In the genomic region with DNA sequence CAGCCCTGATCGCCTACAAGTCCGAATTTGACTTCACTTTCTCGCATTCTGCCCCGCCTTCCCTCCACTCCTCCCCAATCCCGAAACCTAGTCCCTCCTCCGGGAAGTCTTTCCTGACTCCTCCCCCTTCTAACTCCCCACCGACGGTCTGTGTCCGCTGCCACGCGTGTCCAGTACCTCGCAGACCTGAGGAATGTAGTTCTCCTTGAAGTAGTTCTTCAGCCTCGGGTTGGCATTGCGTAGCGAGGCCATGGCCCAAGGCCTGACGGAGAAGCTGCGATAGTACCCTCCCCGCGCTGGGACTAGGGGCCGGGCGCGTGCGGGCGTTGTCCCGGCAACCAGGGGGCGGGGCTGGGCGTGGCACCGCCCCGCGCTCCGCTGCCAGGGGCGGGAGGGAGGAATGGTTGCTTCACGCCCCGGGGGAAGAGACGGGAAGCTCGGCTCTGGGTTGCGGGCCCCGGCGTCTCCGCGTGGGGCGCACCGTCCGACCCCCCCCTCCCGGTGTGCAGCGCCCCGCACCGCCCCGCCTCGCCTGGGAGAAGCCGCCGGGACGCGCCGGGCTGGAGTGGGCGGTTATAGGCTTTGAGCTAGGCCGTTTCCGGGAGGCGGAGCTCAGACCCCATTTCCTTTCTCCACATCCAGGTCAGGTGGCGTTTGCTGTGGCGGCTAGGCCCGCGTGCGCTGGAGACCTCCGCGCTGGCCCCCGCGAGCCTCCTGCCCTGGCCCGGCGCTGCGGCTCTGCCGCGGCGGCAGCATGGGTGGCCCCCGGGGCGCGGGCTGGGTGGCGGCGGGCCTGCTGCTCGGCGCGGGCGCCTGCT, we compare ENCODE assay signal across 1 cellular context.
TF ChIP-seq lines count a peak whose summit lies in the region.

A gene (plus strand): TSS at position 622 of the 818 bp plus-strand sequence. CDS start 133 bp downstream, at position 755.
A gene (minus strand): TSS at position 278 of the 818 bp plus-strand sequence.

TF ChIP-seq in K562, 482 proteins besides CTCF, POLR2A, EP300 and RAD21 (continued from another document and continues in another):
- TF ChIP-seq, protein P1, sequence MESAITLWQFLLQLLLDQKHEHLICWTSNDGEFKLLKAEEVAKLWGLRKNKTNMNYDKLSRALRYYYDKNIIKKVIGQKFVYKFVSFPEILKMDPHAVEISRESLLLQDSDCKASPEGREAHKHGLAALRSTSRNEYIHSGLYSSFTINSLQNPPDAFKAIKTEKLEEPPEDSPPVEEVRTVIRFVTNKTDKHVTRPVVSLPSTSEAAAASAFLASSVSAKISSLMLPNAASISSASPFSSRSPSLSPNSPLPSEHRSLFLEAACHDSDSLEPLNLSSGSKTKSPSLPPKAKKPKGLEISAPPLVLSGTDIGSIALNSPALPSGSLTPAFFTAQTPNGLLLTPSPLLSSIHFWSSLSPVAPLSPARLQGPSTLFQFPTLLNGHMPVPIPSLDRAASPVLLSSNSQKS (CRISPR knock-in tag; IDR thresholded peaks at IDR 0.05) = no peak
- TF ChIP-seq, protein P2, sequence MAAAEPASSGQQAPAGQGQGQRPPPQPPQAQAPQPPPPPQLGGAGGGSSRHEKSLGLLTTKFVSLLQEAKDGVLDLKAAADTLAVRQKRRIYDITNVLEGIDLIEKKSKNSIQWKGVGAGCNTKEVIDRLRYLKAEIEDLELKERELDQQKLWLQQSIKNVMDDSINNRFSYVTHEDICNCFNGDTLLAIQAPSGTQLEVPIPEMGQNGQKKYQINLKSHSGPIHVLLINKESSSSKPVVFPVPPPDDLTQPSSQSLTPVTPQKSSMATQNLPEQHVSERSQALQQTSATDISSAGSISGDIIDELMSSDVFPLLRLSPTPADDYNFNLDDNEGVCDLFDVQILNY (CRISPR knock-in tag; IDR thresholded peaks at IDR 0.05) = peak; percentile 80; the same call in 1 of the 2 replicates
- TF ChIP-seq TCFL5 (CRISPR knock-in tag; conservative IDR thresholded peaks at IDR 0.05) = no peak
- TF ChIP-seq HDAC6 (IDR thresholded peaks at IDR 0.05; ENCODE audit: low read depth, low read length) = no peak
- TF ChIP-seq NFIC (IDR thresholded peaks at IDR 0.05) = peak; percentile 39
- TF ChIP-seq, protein P3, sequence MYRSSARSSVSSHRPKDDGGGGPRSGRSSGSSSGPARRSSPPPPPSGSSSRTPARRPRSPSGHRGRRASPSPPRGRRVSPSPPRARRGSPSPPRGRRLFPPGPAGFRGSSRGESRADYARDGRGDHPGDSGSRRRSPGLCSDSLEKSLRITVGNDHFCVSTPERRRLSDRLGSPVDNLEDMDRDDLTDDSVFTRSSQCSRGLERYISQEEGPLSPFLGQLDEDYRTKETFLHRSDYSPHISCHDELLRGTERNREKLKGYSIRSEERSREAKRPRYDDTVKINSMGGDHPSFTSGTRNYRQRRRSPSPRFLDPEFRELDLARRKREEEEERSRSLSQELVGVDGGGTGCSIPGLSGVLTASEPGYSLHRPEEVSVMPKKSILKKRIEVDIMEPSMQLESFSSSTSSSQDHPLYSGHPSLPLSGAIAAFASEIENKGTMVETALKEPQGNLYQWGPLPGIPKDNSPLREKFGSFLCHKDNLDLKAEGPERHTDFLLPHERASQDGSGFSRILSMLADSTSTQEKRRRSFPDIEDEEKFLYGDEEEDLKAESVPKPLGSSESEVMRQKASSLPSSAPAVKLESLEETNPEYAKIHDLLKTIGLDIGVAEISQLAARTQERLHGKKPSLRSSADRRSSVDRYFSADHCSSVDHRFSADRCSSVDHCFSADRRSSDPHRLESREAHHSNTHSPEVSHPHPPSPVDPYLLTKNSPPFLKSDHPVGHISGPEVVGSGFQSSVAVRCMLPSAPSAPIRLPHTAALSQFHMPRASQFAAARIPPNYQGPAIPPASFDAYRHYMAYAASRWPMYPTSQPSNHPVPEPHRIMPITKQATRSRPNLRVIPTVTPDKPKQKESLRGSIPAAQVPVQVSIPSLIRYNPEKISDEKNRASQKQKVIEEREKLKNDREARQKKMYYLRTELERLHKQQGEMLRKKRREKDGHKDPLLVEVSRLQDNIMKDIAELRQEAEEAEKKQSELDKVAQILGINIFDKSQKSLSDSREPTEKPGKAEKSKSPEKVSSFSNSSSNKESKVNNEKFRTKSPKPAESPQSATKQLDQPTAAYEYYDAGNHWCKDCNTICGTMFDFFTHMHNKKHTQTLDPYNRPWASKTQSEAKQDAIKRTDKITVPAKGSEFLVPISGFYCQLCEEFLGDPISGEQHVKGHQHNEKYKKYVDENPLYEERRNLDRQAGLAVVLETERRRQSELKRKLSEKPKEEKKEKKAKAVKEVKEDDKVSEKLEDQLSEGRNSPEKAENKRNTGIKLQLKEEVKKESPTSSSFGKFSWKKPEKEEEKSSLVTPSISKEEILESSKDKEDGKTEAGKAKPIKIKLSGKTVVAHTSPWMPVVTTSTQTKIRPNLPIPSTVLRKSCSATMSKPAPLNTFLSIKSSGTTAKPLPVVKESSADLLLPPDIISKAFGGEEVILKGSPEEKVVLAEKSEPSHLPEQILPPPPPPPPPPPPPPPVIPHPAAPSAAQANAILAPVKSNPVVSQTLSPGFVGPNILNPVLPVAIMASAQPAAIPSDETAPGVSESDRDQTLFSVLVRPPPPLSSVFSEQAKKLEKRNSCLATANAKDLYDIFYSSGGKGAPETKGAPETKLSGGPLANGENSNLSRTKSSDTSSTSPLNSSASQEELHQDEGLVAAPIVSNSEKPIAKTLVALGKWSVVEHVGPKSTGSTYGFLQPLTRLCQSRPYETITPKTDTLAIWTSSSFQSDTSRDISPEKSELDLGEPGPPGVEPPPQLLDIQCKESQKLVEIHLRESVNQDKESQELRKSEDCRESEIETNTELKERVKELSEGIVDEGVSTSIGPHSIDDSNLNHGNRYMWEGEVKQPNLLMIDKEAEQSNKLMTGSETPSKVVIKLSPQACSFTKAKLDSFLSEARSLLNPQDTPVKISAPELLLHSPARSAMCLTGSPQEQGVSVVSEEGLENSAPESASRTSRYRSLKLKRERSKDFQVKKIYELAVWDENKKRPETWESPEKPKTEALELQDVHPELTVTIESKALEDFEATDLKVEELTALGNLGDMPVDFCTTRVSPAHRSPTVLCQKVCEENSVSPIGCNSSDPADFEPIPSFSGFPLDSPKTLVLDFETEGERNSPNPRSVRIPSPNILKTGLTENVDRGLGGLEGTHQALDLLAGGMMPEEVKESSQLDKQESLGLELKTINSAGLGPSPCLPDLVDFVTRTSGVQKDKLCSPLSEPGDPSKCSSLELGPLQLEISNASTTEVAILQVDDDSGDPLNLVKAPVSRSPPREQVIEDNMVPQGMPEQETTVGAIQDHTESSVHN (IDR thresholded peaks at IDR 0.05; ENCODE audit: borderline replicate concordance in 1 of 2, low read depth in 1 of 2) = no peak
- no peak for TF ChIP-seq NCOA4 (IDR thresholded peaks at IDR 0.05; ENCODE audit: partially characterized antibody)
- TF ChIP-seq EZH2 (IDR thresholded peaks at IDR 0.05; ENCODE audit: borderline replicate concordance, low read depth, low read length) = no peak
- TF ChIP-seq, protein P4, sequence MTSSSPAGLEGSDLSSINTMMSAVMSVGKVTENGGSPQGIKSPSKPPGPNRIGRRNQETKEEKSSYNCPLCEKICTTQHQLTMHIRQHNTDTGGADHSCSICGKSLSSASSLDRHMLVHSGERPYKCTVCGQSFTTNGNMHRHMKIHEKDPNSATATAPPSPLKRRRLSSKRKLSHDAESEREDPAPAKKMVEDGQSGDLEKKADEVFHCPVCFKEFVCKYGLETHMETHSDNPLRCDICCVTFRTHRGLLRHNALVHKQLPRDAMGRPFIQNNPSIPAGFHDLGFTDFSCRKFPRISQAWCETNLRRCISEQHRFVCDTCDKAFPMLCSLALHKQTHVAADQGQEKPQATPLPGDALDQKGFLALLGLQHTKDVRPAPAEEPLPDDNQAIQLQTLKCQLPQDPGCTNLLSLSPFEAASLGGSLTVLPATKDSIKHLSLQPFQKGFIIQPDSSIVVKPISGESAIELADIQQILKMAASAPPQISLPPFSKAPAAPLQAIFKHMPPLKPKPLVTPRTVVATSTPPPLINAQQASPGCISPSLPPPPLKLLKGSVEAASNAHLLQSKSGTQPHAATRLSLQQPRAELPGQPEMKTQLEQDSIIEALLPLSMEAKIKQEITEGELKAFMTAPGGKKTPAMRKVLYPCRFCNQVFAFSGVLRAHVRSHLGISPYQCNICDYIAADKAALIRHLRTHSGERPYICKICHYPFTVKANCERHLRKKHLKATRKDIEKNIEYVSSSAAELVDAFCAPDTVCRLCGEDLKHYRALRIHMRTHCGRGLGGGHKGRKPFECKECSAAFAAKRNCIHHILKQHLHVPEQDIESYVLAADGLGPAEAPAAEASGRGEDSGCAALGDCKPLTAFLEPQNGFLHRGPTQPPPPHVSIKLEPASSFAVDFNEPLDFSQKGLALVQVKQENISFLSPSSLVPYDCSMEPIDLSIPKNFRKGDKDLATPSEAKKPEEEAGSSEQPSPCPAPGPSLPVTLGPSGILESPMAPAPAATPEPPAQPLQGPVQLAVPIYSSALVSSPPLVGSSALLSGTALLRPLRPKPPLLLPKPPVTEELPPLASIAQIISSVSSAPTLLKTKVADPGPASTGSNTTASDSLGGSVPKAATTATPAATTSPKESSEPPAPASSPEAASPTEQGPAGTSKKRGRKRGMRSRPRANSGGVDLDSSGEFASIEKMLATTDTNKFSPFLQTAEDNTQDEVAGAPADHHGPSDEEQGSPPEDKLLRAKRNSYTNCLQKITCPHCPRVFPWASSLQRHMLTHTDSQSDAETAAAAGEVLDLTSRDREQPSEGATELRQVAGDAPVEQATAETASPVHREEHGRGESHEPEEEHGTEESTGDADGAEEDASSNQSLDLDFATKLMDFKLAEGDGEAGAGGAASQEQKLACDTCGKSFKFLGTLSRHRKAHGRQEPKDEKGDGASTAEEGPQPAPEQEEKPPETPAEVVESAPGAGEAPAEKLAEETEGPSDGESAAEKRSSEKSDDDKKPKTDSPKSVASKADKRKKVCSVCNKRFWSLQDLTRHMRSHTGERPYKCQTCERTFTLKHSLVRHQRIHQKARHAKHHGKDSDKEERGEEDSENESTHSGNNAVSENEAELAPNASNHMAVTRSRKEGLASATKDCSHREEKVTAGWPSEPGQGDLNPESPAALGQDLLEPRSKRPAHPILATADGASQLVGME (CRISPR knock-in tag; IDR thresholded peaks at IDR 0.05) = no peak
- TF ChIP-seq ZNF253 (CRISPR knock-in tag; conservative IDR thresholded peaks at IDR 0.05) = no peak
- 0 out of 2 replicates have a peak, but pooled peaks have one; percentile 22 for TF ChIP-seq HNRNPL (IDR thresholded peaks at IDR 0.05; ENCODE audit: low read depth, low read length)
- peak; percentile 23 for TF ChIP-seq RBM25 (IDR thresholded peaks at IDR 0.05; ENCODE audit: low read depth, low read length, severe bottlenecking)
- TF ChIP-seq TAL1 (IDR thresholded peaks at IDR 0.05) = no peak
- TF ChIP-seq POLR3A (IDR thresholded peaks at IDR 0.05; ENCODE audit: borderline replicate concordance, extremely low read depth, insufficient read depth, insufficient read length) = no peak
- no peak for TF ChIP-seq BACH1 (tag; IDR thresholded peaks at IDR 0.05)
- no peak for TF ChIP-seq ATF1 (CRISPR knock-in tag; IDR thresholded peaks at IDR 0.05)
- peak; percentile 70 for TF ChIP-seq ATF1 (tag; IDR thresholded peaks at IDR 0.05)
- TF ChIP-seq NELFE (IDR thresholded peaks at IDR 0.05; ENCODE audit: insufficient read depth, insufficient read length) = no peak
- TF ChIP-seq, protein P5, sequence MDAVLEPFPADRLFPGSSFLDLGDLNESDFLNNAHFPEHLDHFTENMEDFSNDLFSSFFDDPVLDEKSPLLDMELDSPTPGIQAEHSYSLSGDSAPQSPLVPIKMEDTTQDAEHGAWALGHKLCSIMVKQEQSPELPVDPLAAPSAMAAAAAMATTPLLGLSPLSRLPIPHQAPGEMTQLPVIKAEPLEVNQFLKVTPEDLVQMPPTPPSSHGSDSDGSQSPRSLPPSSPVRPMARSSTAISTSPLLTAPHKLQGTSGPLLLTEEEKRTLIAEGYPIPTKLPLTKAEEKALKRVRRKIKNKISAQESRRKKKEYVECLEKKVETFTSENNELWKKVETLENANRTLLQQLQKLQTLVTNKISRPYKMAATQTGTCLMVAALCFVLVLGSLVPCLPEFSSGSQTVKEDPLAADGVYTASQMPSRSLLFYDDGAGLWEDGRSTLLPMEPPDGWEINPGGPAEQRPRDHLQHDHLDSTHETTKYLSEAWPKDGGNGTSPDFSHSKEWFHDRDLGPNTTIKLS (IDR thresholded peaks at IDR 0.05; ENCODE audit: borderline replicate concordance, low read depth) = peak; percentile 42; the same call in 1 of the 2 replicates
- 0 out of 2 replicates have a peak, but pooled peaks have one; percentile 49 for TF ChIP-seq RNF2 (IDR thresholded peaks at IDR 0.05)
- TF ChIP-seq, protein P6, sequence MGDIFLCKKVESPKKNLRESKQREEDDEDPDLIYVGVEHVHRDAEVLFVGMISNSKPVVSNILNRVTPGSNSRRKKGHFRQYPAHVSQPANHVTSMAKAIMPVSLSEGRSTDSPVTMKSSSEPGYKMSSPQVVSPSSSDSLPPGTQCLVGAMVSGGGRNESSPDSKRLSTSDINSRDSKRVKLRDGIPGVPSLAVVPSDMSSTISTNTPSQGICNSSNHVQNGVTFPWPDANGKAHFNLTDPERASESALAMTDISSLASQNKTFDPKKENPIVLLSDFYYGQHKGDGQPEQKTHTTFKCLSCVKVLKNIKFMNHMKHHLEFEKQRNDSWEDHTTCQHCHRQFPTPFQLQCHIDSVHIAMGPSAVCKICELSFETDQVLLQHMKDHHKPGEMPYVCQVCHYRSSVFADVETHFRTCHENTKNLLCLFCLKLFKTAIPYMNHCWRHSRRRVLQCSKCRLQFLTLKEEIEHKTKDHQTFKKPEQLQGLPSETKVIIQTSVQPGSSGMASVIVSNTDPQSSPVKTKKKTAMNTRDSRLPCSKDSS (IDR thresholded peaks at IDR 0.05; ENCODE audit: low read depth, partially characterized antibody) = no peak
- TF ChIP-seq MECOM (CRISPR knock-in tag; IDR thresholded peaks at IDR 0.05) = no peak
- TF ChIP-seq MAFK (IDR thresholded peaks at IDR 0.05; ENCODE audit: low read length) = no peak
- TF ChIP-seq ZNF695 (CRISPR knock-in tag; IDR thresholded peaks at IDR 0.05) = no peak
- TF ChIP-seq GTF2E2 (tag; IDR thresholded peaks at IDR 0.05) = peak; percentile 94
- TF ChIP-seq ZNF121 (CRISPR knock-in tag; conservative IDR thresholded peaks at IDR 0.05) = no peak
- TF ChIP-seq RBM34 (IDR thresholded peaks at IDR 0.05; ENCODE audit: borderline replicate concordance, insufficient read depth, low read length) = no peak
- TF ChIP-seq, protein P7, sequence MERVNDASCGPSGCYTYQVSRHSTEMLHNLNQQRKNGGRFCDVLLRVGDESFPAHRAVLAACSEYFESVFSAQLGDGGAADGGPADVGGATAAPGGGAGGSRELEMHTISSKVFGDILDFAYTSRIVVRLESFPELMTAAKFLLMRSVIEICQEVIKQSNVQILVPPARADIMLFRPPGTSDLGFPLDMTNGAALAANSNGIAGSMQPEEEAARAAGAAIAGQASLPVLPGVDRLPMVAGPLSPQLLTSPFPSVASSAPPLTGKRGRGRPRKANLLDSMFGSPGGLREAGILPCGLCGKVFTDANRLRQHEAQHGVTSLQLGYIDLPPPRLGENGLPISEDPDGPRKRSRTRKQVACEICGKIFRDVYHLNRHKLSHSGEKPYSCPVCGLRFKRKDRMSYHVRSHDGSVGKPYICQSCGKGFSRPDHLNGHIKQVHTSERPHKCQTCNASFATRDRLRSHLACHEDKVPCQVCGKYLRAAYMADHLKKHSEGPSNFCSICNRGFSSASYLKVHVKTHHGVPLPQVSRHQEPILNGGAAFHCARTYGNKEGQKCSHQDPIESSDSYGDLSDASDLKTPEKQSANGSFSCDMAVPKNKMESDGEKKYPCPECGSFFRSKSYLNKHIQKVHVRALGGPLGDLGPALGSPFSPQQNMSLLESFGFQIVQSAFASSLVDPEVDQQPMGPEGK (CRISPR knock-in tag; IDR thresholded peaks at IDR 0.05; ENCODE audit: borderline replicate concordance) = no peak
- TF ChIP-seq ZNF830 (CRISPR knock-in tag; IDR thresholded peaks at IDR 0.05) = no peak
- TF ChIP-seq SIN3B (IDR thresholded peaks at IDR 0.05; ENCODE audit: low read depth) = peak; percentile 73; the same call in 1 of the 2 replicates
- no peak for TF ChIP-seq NFIX (CRISPR knock-in tag; IDR thresholded peaks at IDR 0.05; ENCODE audit: low read depth)
- peak; percentile 98; the same call in 1 of the 2 replicates for TF ChIP-seq KAT7 (CRISPR knock-in tag; IDR thresholded peaks at IDR 0.05; ENCODE audit: borderline replicate concordance)
